Comparison of ENCODE assay signal across 35 cellular contexts in genomic region chr7:32223071-32223650, GRCh38.
"Had no signal": no experiment of that assay in that cellular context is flagged by ENCODE, and none has a peak within 500 bp of the region (broad histone marks: within the 10 kb centered on the region; RNA-seq: fewer than 3 reads in every experiment).

No MANE protein-coding gene starts in this region.

- H3K4me3 Mint-ChIP-seq: activated B cell treated with CpG ODN at 0.5 μM for 24 hours; activated CD8-positive, alpha-beta memory T cell treated with anti-CD3 and anti-CD28 coated beads, Interleukin-2, amount 10 ng/mL, durations not matched to agents 7 days and 5 days; activated CD8-positive, alpha-beta T cell treated with anti-CD3 and anti-CD28 coated beads, Interleukin-2, amount 10 ng/mL, durations not matched to agents 7 days and 5 days; activated naive CD4-positive, alpha-beta T cell treated with anti-CD3 and anti-CD28 coated beads for 36 hours; activated naive CD4-positive, alpha-beta T cell treated with anti-CD3 and anti-CD28 coated beads, Interleukin-2, amount 50 U/mL, for 24 hours; activated naive CD8-positive, alpha-beta T cell treated with anti-CD3 and anti-CD28 coated beads for 36 hours; activated naive CD8-positive, alpha-beta T cell treated with anti-CD3 and anti-CD28 coated beads, Interleukin-2, amount 50 U/mL, for 24 hours; activated T-helper 1 cell treated with anti-CD3 and anti-CD28 coated beads, Interleukin-12 subunit alpha, Interleukin-12 subunit beta, Interleukin-2, Interleukin-4 antibody, amounts not matched to agents 30 ng/mL and 10 ng/mL and 1 ng/mL, durations not matched to agents 14 hours and 24 hours and 36 hours; dendritic cell treated with granulocyte-macrophage colony-stimulating factor and Interleukin-4, amounts not matched to agents 40 ng/mL and 50 ng/mL, for 4 days; effector memory CD8-positive, alpha-beta T cell; T-helper 17 cell; T-helper 2 cell treated with Interferon-gamma antibody and Interleukin-4, amounts not matched to agents 5 μg/mL and 100 μg/mL, for 36 hours had no signal

- H3K27ac ChIP-seq: adrenal gland, body of pancreas, colonic mucosa, dorsolateral prefrontal cortex, epithelial cell of prostate, WERI-Rb-1 had no signal

- H3K4me3 ChIP-seq: adrenal gland, body of pancreas, colonic mucosa, dorsolateral prefrontal cortex had no signal

- H3K27ac Mint-ChIP-seq: activated B cell treated with CpG ODN at 0.5 μM for 24 hours; activated CD8-positive, alpha-beta memory T cell treated with anti-CD3 and anti-CD28 coated beads, Interleukin-2, amount 10 ng/mL, durations not matched to agents 7 days and 5 days; activated CD8-positive, alpha-beta T cell treated with anti-CD3 and anti-CD28 coated beads, Interleukin-2, amount 10 ng/mL, durations not matched to agents 7 days and 5 days; activated naive CD4-positive, alpha-beta T cell treated with anti-CD3 and anti-CD28 coated beads for 36 hours; activated naive CD4-positive, alpha-beta T cell treated with anti-CD3 and anti-CD28 coated beads, Interleukin-2, amount 50 U/mL, for 24 hours; activated naive CD8-positive, alpha-beta T cell treated with anti-CD3 and anti-CD28 coated beads for 36 hours; activated naive CD8-positive, alpha-beta T cell treated with anti-CD3 and anti-CD28 coated beads, Interleukin-2, amount 50 U/mL, for 24 hours; activated T-helper 1 cell treated with anti-CD3 and anti-CD28 coated beads, Interleukin-12 subunit alpha, Interleukin-12 subunit beta, Interleukin-2, Interleukin-4 antibody, amounts not matched to agents 30 ng/mL and 10 ng/mL and 1 ng/mL, durations not matched to agents 14 hours and 24 hours and 36 hours; activated T-helper 2 cell treated with anti-CD3 and anti-CD28 coated beads, Interferon-gamma antibody, Interleukin-2, Interleukin-4, amounts not matched to agents 10 μg/mL and 5 μg/mL and 100 μg/mL, durations not matched to agents 14 hours and 24 hours and 36 hours; dendritic cell treated with granulocyte-macrophage colony-stimulating factor and Interleukin-4, amounts not matched to agents 40 ng/mL and 50 ng/mL, for 4 days; T-helper 17 cell; T-helper 2 cell treated with Interferon-gamma antibody and Interleukin-4, amounts not matched to agents 5 μg/mL and 100 μg/mL, for 36 hours had no signal

- H3K9me3 Mint-ChIP-seq: activated naive CD4-positive, alpha-beta T cell treated with anti-CD3 and anti-CD28 coated beads for 36 hours; activated naive CD4-positive, alpha-beta T cell treated with anti-CD3 and anti-CD28 coated beads, Interleukin-2, amount 50 U/mL, for 24 hours; activated naive CD8-positive, alpha-beta T cell treated with anti-CD3 and anti-CD28 coated beads for 36 hours; activated naive CD8-positive, alpha-beta T cell treated with anti-CD3 and anti-CD28 coated beads, Interleukin-2, amount 50 U/mL, for 24 hours; activated T-helper 1 cell treated with anti-CD3 and anti-CD28 coated beads, Interleukin-12 subunit alpha, Interleukin-12 subunit beta, Interleukin-2, Interleukin-4 antibody, amounts not matched to agents 30 ng/mL and 10 ng/mL and 1 ng/mL, durations not matched to agents 14 hours and 24 hours and 36 hours; activated T-helper 2 cell treated with anti-CD3 and anti-CD28 coated beads, Interferon-gamma antibody, Interleukin-2, Interleukin-4, amounts not matched to agents 10 μg/mL and 5 μg/mL and 100 μg/mL, durations not matched to agents 14 hours and 24 hours and 36 hours; dendritic cell treated with granulocyte-macrophage colony-stimulating factor and Interleukin-4, amounts not matched to agents 40 ng/mL and 50 ng/mL, for 4 days; T-helper 2 cell treated with Interferon-gamma antibody and Interleukin-4, amounts not matched to agents 5 μg/mL and 100 μg/mL, for 36 hours had no signal

- H3K36me3 Mint-ChIP-seq: activated CD8-positive, alpha-beta memory T cell treated with anti-CD3 and anti-CD28 coated beads, Interleukin-2, amount 10 ng/mL, durations not matched to agents 7 days and 5 days; activated naive CD4-positive, alpha-beta T cell treated with anti-CD3 and anti-CD28 coated beads, Interleukin-2, amount 50 U/mL, for 24 hours; activated naive CD8-positive, alpha-beta T cell treated with anti-CD3 and anti-CD28 coated beads for 36 hours had no signal

- ATAC-seq: activated CD4-positive, CD25-positive, alpha-beta regulatory T cell treated with anti-CD3 and anti-CD28 coated beads, Interleukin-2, amount 50 U/mL, for 24 hours; activated CD8-positive, alpha-beta memory T cell treated with anti-CD3 and anti-CD28 coated beads, Interleukin-2, amount 10 ng/mL, durations not matched to agents 7 days and 5 days; activated CD8-positive, alpha-beta T cell treated with anti-CD3 and anti-CD28 coated beads, Interleukin-2, amount 10 ng/mL, durations not matched to agents 7 days and 5 days; activated naive CD8-positive, alpha-beta T cell treated with anti-CD3 and anti-CD28 coated beads, Interleukin-2, amount 50 U/mL, for 24 hours; body of pancreas; effector memory CD8-positive, alpha-beta T cell; T-helper 17 cell had no signal

- H3K4me1 Mint-ChIP-seq: activated B cell treated with CpG ODN at 0.5 μM for 24 hours; activated CD8-positive, alpha-beta memory T cell treated with anti-CD3 and anti-CD28 coated beads, Interleukin-2, amount 10 ng/mL, durations not matched to agents 7 days and 5 days; activated naive CD4-positive, alpha-beta T cell treated with anti-CD3 and anti-CD28 coated beads, Interleukin-2, amount 50 U/mL, for 24 hours; activated naive CD8-positive, alpha-beta T cell treated with anti-CD3 and anti-CD28 coated beads for 36 hours; activated naive CD8-positive, alpha-beta T cell treated with anti-CD3 and anti-CD28 coated beads, Interleukin-2, amount 50 U/mL, for 24 hours; T-helper 17 cell had no signal

- H3K27me3 Mint-ChIP-seq: activated CD8-positive, alpha-beta memory T cell treated with anti-CD3 and anti-CD28 coated beads, Interleukin-2, amount 10 ng/mL, durations not matched to agents 7 days and 5 days; activated naive CD8-positive, alpha-beta T cell treated with anti-CD3 and anti-CD28 coated beads for 36 hours; activated naive CD8-positive, alpha-beta T cell treated with anti-CD3 and anti-CD28 coated beads, Interleukin-2, amount 50 U/mL, for 24 hours; dendritic cell treated with granulocyte-macrophage colony-stimulating factor and Interleukin-4, amounts not matched to agents 40 ng/mL and 50 ng/mL, for 4 days; T-helper 17 cell had no signal

- DNase-seq: activated B cell treated with CpG ODN at 0.5 μM for 24 hours; activated CD4-positive, alpha-beta T cell treated with anti-CD3 and anti-CD28 coated beads for 48 hours; activated CD4-positive, alpha-beta T cell treated with anti-CD3 and anti-CD28 coated beads, Interleukin-2, amount 50 U/mL, for 1 hour; activated CD4-positive, alpha-beta T cell treated with anti-CD3 and anti-CD28 coated beads, Interleukin-2, amount 50 U/mL, for 48 hours; activated CD8-positive, alpha-beta memory T cell treated with anti-CD3 and anti-CD28 coated beads, Interleukin-2, amount 10 ng/mL, durations not matched to agents 7 days and 5 days; activated CD8-positive, alpha-beta memory T cell treated with anti-CD3 and anti-CD28 coated beads, Interleukin-2, amount 50 U/mL, for 4 hours; activated CD8-positive, alpha-beta T cell treated with anti-CD3 and anti-CD28 coated beads, Interleukin-2, amount 10 ng/mL, durations not matched to agents 7 days and 5 days; activated effector memory CD4-positive, alpha-beta T cell treated with anti-CD3 and anti-CD28 coated beads, Interleukin-2, amount 50 U/mL, for 16 hours; activated naive CD4-positive, alpha-beta T cell treated with anti-CD3 and anti-CD28 coated beads for 36 hours; activated naive CD8-positive, alpha-beta T cell treated with anti-CD3 and anti-CD28 coated beads for 36 hours; activated naive CD8-positive, alpha-beta T cell treated with anti-CD3 and anti-CD28 coated beads, Interleukin-2, amount 50 U/mL, for 24 hours; activated T-cell treated with anti-CD3 and anti-CD28 coated beads, Interleukin-2, amount 50 U/mL, for 1 hour; activated T-cell treated with anti-CD3 and anti-CD28 coated beads, Interleukin-2, amount 50 U/mL, for 48 hours; adrenal gland; amygdala; aorta; body of pancreas; central memory CD4-positive, alpha-beta T cell; cerebellar nuclear complex; colonic mucosa; dorsolateral prefrontal cortex; effector CD4-positive, alpha-beta T cell; effector memory CD8-positive, alpha-beta T cell; foreskin fibroblast; T-helper 1 cell; T-helper 17 cell; T1000; WERI-Rb-1 had no signal
